Comparison of ENCODE assay signal across 1 cellular context in the genomic region with DNA sequence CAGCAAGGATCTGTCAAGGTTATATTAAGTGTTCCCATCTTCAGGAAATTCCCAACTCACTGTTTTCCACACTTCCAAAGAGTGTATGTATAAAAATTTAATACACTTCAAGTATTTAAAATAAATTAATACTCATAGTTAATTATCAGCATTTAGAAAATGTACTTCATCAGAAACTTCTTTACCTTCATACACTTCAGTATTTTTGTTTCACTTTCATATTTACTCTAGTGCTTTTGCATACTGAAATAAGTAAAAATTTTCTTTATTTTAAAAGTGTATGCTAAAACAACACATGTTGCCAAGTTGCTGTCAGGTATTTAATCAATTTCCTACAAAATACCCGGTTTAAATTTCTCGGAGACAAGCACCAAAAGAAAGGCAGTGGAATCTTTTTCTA.
TF ChIP-seq lines count a peak whose summit lies in the region.

No MANE protein-coding gene starts in this region.

TF ChIP-seq in IMR-90, 13 proteins besides CTCF, POLR2A, EP300 and RAD21 (continued from another document):
- TF ChIP-seq, protein P1, sequence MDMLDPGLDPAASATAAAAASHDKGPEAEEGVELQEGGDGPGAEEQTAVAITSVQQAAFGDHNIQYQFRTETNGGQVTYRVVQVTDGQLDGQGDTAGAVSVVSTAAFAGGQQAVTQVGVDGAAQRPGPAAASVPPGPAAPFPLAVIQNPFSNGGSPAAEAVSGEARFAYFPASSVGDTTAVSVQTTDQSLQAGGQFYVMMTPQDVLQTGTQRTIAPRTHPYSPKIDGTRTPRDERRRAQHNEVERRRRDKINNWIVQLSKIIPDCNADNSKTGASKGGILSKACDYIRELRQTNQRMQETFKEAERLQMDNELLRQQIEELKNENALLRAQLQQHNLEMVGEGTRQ (IDR thresholded peaks at IDR 0.05; ENCODE audit: low read depth, low read length) = no peak
- TF ChIP-seq RFX5 (IDR thresholded peaks at IDR 0.05; ENCODE audit: low read depth, low read length) = no peak
